ENCODE assay signal across 9 cellular contexts in the genomic region with DNA sequence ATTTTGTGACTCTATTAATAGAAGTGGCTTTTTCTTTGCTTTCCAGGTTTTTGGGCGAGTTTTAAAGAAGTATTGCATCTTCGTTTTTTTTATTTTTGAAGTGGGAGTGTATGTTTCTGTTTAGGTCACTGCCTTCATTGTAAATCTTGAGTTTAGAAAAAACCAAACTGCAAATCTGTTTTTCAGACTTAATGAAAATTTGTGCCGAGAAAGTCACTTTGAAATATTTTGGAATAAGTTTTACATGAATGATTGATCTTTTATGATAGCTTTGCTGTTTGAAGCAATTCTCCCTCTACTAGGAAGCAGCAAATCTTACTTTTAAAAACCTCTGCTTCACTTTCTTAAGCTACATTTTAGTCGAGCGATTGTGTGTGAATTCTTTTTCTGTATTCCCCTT. TPM values are rescaled to one million over a fixed set of nuclear protein-coding genes. Genes with fewer than 3 reads are reported as not detected.
DNase-seq lines count a peak whose midpoint lies in the region; ATAC-seq and TF ChIP-seq lines count a peak whose summit lies in the region.
"Had no signal": no experiment of that assay in that cellular context is flagged by ENCODE, and none has a peak within 500 bp of the region (broad histone marks: within the 10 kb centered on the region; RNA-seq: fewer than 3 reads in every experiment).

No MANE protein-coding gene starts in this region.

- no peak for DNase-seq in RWPE2 (ENCODE audit: low spot score)
- DNase-seq in fibroblast of lung (ENCODE audit: low read depth in 2 of 2), result no peak
- no peak for DNase-seq in retinal pigment epithelial cell (ENCODE audit: low read depth)
- DNase-seq in GOT3 (lab: John Stamatoyannopoulos, UW), result no peak
- DNase-seq in NCI-H524 treated with DMSO at 0.1 percent for 48 hours (lab: John Stamatoyannopoulos, UW), result no peak

- H3K27ac ChIP-seq in RWPE2 (ENCODE audit: poor library complexity, severe bottlenecking) (no peak overlapping the region), fibroblast of lung (ENCODE audit: insufficient read depth, low read length) (no peak overlapping the region)

- no peak overlapping the region for H2AFZ ChIP-seq in fibroblast of lung (ENCODE audit: low read length)

- H3K36me3 ChIP-seq in RWPE2 (ENCODE audit: low read depth) (peaks cover 32% of the 10 kb centered on the region), fibroblast of lung (ENCODE audit: control insufficient read depth, insufficient read depth, low read length) (no peaks in the 10 kb centered on the region)

- no peaks in the 10 kb centered on the region for H3K27me3 ChIP-seq in RWPE2 (ENCODE audit: insufficient read depth, poor library complexity, severe bottlenecking)
- no peaks in the 10 kb centered on the region for H3K27me3 ChIP-seq in fibroblast of lung (ENCODE audit: control insufficient read depth, insufficient read depth, low read length)

- H3K79me2 ChIP-seq in fibroblast of lung (ENCODE audit: control insufficient read depth, insufficient read depth, low read length), result peaks cover 76% of the 10 kb centered on the region

- H3K4me1 ChIP-seq in RWPE2 (ENCODE audit: insufficient read depth, poor library complexity, severe bottlenecking), result peaks cover 9% of the 10 kb centered on the region
- peaks cover 2% of the 10 kb centered on the region for H3K4me1 ChIP-seq in fibroblast of lung (ENCODE audit: control insufficient read depth, extremely low read depth, insufficient read depth, low read length)

- no peaks in the 10 kb centered on the region for H3K9me3 ChIP-seq in RWPE2 (ENCODE audit: severe bottlenecking)
- H3K9me3 ChIP-seq in fibroblast of lung (ENCODE audit: control insufficient read depth, insufficient read depth, low read depth, low read length), result no peaks in the 10 kb centered on the region

- no peak for ATAC-seq in RWPE2 (ENCODE audit: low read depth)
- ATAC-seq in HG02610 (IDR thresholded peaks at IDR 0.05; ENCODE audit: unreplicated experiment), result no peak
- no peak for ATAC-seq in GM21737 (IDR thresholded peaks at IDR 0.05; ENCODE audit: unreplicated experiment)
- ATAC-seq: left lobe of liver had no signal

- peaks cover 3% of the 10 kb centered on the region for H4K20me1 ChIP-seq in fibroblast of lung (ENCODE audit: control insufficient read depth, extremely low read depth, insufficient read depth, low read length)

- TF ChIP-seq CTCF in RWPE2 (IDR thresholded peaks at IDR 0.05; ENCODE audit: poor library complexity, severe bottlenecking), result no peak
- no peak for TF ChIP-seq CTCF in fibroblast of lung (conservative IDR thresholded peaks at IDR 0.05 in 1 of 2, IDR thresholded peaks at IDR 0.05 in 1 of 2; ENCODE audit: low read depth in 1 of 2, low read length in 2 of 2)
- TF ChIP-seq CTCF in retinal pigment epithelial cell (conservative IDR thresholded peaks at IDR 0.05; ENCODE audit: low read depth, low read length), result no peak

- peak overlapping the region; percentile 64 for H3K4me2 ChIP-seq in fibroblast of lung (ENCODE audit: extremely low read depth, insufficient read depth, low read length)

- no peak overlapping the region for H3K9ac ChIP-seq in fibroblast of lung (ENCODE audit: insufficient read depth, low read length)

- H3K4me3 ChIP-seq in GM08714 (ENCODE audit: low read length), result peak overlapping the region; percentile 29; the same call in 1 of the 2 replicates
- peak overlapping the region; percentile 96 for H3K4me3 ChIP-seq in RWPE2 (ENCODE audit: severe bottlenecking)
- peak overlapping the region; percentile 56 to 83 (median 76) for H3K4me3 ChIP-seq in fibroblast of lung (replicated peaks in 1 of 4; ENCODE audit: control extremely low read depth in 1 of 4, insufficient read depth in 1 of 4, low read depth in 3 of 4, low read length in 4 of 4)
- H3K4me3 ChIP-seq in retinal pigment epithelial cell (ENCODE audit: low read length), result peak overlapping the region; percentile 88

RNA-seq across cellular contexts. Expression of a gene that starts 2.2 kb away (rescaled TPM):
- 49.8 and 71.5 TPM in 2 replicates for total RNA-seq in fibroblast of lung
- 108 and 161 TPM in 2 replicates for polyA plus RNA-seq in fibroblast of lung
- polyA plus RNA-seq in fibroblast of lung (2012), result 49.9 and 65.3 TPM in 2 replicates
- 115 and 239 TPM in 2 replicates for polyA minus RNA-seq in fibroblast of lung (ENCODE audit: low replicate concordance)

Comparison
In these comparisons a context has a peak if more than half of its experiments do, and no peak if none do; other contexts are left out.
1. H3K4me3 ChIP-seq: peak in every context shown above with its lines; median percentile 96 in RWPE2; 88 in retinal pigment epithelial cell; 76 in fibroblast of lung; 29 in GM08714.